In genomic region chr10:7941576-7941975, GRCh38 we compare ENCODE assay signal across 32 cellular contexts.
"Had no signal": no experiment of that assay in that cellular context is flagged by ENCODE, and none has a peak within 500 bp of the region (broad histone marks: within the 10 kb centered on the region; RNA-seq: fewer than 3 reads in every experiment).

No MANE protein-coding gene starts in this region.

- H3K4me2 ChIP-seq: KMS-11, SK-N-SH had no signal

- H3K4me1 Mint-ChIP-seq: activated naive CD8-positive, alpha-beta T cell treated with anti-CD3 and anti-CD28 coated beads, Interleukin-2, amount 10 ng/mL, durations not matched to agents 7 days and 5 days had no signal

- H3K27me3 Mint-ChIP-seq: activated CD4-positive, alpha-beta T cell treated with anti-CD3 and anti-CD28 coated beads for 36 hours; activated CD8-positive, alpha-beta T cell treated with anti-CD3 and anti-CD28 coated beads for 36 hours; activated naive CD8-positive, alpha-beta T cell treated with anti-CD3 and anti-CD28 coated beads, Interleukin-2, amount 10 ng/mL, durations not matched to agents 7 days and 5 days; activated T-helper 17 cell treated with anti-CD3 and anti-CD28 coated beads, Interleukin-2, amount 50 U/mL, for 72 hours had no signal

- H3K4me3 ChIP-seq: adrenal gland, body of pancreas, breast epithelium, Peyer's patch, SJSA1 had no signal

- H3K4me1 ChIP-seq: body of pancreas, breast epithelium, Peyer's patch had no signal

- H3K4me3 Mint-ChIP-seq: activated CD4-positive, alpha-beta T cell treated with anti-CD3 and anti-CD28 coated beads for 36 hours; activated CD8-positive, alpha-beta T cell treated with anti-CD3 and anti-CD28 coated beads for 36 hours; activated naive CD8-positive, alpha-beta T cell treated with anti-CD3 and anti-CD28 coated beads, Interleukin-2, amount 10 ng/mL, durations not matched to agents 7 days and 5 days; activated T-cell treated with anti-CD3 and anti-CD28 coated beads, Interleukin-2, amount 50 U/mL, for 72 hours; activated T-helper 17 cell treated with anti-CD3 and anti-CD28 coated beads, Interleukin-2, amount 50 U/mL, for 72 hours; T-helper 1 cell treated with Interleukin-12 subunit alpha and Interleukin-12 subunit beta and Interleukin-4 antibody, amounts not matched to agents 30 μg/mL and 1 μg/mL, for 36 hours; T-helper 2 cell treated with Interferon-gamma antibody and Interleukin-4, amounts not matched to agents 5 μg/mL and 100 μg/mL, for 36 hours had no signal

- H3K9me3 ChIP-seq: body of pancreas, breast epithelium, Peyer's patch, SJSA1 had no signal

- H3K27me3 ChIP-seq: adrenal gland, body of pancreas, breast epithelium, Peyer's patch, SJSA1 had no signal

- H3K27ac ChIP-seq: adrenal gland, body of pancreas, breast epithelium, KMS-11, Peyer's patch, SJSA1 had no signal

- H3K27ac Mint-ChIP-seq: activated CD4-positive, alpha-beta T cell treated with anti-CD3 and anti-CD28 coated beads for 36 hours; activated CD8-positive, alpha-beta T cell treated with anti-CD3 and anti-CD28 coated beads for 36 hours; activated naive CD8-positive, alpha-beta T cell treated with anti-CD3 and anti-CD28 coated beads, Interleukin-2, amount 10 ng/mL, durations not matched to agents 7 days and 5 days; activated T-cell treated with anti-CD3 and anti-CD28 coated beads, Interleukin-2, amount 50 U/mL, for 72 hours; activated T-helper 17 cell treated with anti-CD3 and anti-CD28 coated beads, Interleukin-2, amount 50 U/mL, for 72 hours; T-helper 1 cell treated with Interleukin-12 subunit alpha and Interleukin-12 subunit beta and Interleukin-4 antibody, amounts not matched to agents 30 μg/mL and 1 μg/mL, for 36 hours; T-helper 2 cell treated with Interferon-gamma antibody and Interleukin-4, amounts not matched to agents 5 μg/mL and 100 μg/mL, for 36 hours had no signal

- DNase-seq: activated CD4-positive, alpha-beta T cell treated with anti-CD3 and anti-CD28 coated beads for 36 hours; activated CD8-positive, alpha-beta T cell treated with anti-CD3 and anti-CD28 coated beads for 36 hours; activated effector memory CD4-positive, alpha-beta T cell treated with anti-CD3 and anti-CD28 coated beads, Interleukin-2, amount 50 U/mL, for 16 hours; activated naive CD4-positive, alpha-beta T cell; activated naive CD4-positive, alpha-beta T cell treated with anti-CD3 and anti-CD28 coated beads, Interleukin-2, amount 50 U/mL, for 16 hours; activated naive CD8-positive, alpha-beta T cell treated with anti-CD3 and anti-CD28 coated beads, Interleukin-2, amount 10 ng/mL, durations not matched to agents 7 days and 5 days; activated T-cell treated with anti-CD3 and anti-CD28 coated beads, Interleukin-2, amount 50 U/mL, for 1 hour; activated T-cell treated with anti-CD3 and anti-CD28 coated beads, Interleukin-2, amount 50 U/mL, for 72 hours; adrenal gland; body of pancreas; MM.1S; MV-4-11; NCI-H1092; NCI-H1436 treated with DMSO at 0.1 percent for 48 hours; NCI-H1694 treated with DMSO at 0.1 percent for 48 hours; NCI-H2029; NCI-H510A; NCI-H526; NCI-H748 treated with DMSO at 0.1 percent for 48 hours; NK-92 treated with Interleukin-12 subunit alpha and Interleukin-12 subunit beta, amount 100 ng/mL, for 24 hours; PC-3; Peyer's patch; RPMI8226; SHP77 treated with DMSO at 0.1 percent for 48 hours; SK-N-SH had no signal

- H3K9ac ChIP-seq: KMS-11, SK-N-SH had no signal

- H3K36me3 ChIP-seq: adrenal gland, breast epithelium, Peyer's patch, SJSA1 had no signal

- ATAC-seq: activated CD4-positive, alpha-beta T cell treated with anti-CD3 and anti-CD28 coated beads for 36 hours; activated CD4-positive, CD25-positive, alpha-beta regulatory T cell treated with anti-CD3 and anti-CD28 coated beads, Interleukin-2, amount 50 U/mL, for 24 hours; activated CD8-positive, alpha-beta T cell treated with anti-CD3 and anti-CD28 coated beads for 36 hours; activated T-cell treated with anti-CD3 and anti-CD28 coated beads, Interleukin-2, amount 50 U/mL, for 72 hours; activated T-helper 17 cell treated with anti-CD3 and anti-CD28 coated beads, Interleukin-2, amount 50 U/mL, for 72 hours; body of pancreas; PC-3 had no signal
